Comparison of ENCODE assay signal across 9 cellular contexts in genomic region chr7:100477871-100478248, GRCh38. TPM values are rescaled to one million over a fixed set of nuclear protein-coding genes. Genes with fewer than 3 reads are reported as not detected.
DNase-seq lines count a peak whose midpoint lies in the region; ATAC-seq and TF ChIP-seq lines count a peak whose summit lies in the region.
"Had no signal": no experiment of that assay in that cellular context is flagged by ENCODE, and none has a peak within 500 bp of the region (broad histone marks: within the 10 kb centered on the region; RNA-seq: fewer than 3 reads in every experiment).

No MANE protein-coding gene starts in this region.

- intact Hi-C loops in heart left ventricle (cut with DNase I) (loop anchor here in 4 of 10 donors (2.0 to 10.0 kb wide), 4 partner anchors 61 to 377 kb away; partner anchors contain the start of genes GIGYF1 (in 2 of the 4), AGFG2 (in 1 of the 4) and SLC12A9 (in 1 of the 4)), cardiac septum (cut with DNase I) (no loop called here), breast epithelium (cut with DNase I; ENCODE audit: low total_unique reads) (loop anchor here (5.0 kb wide), 1 partner anchor 209 kb away; no protein-coding TSS in a partner anchor), vagina (cut with DNase I) (loop anchor here (10.0 kb wide), 1 partner anchor 197 kb away; the partner anchor contains the start of gene GNB2)

- peak overlapping the region; percentile 34 to 99 (median 96) for H3K27ac ChIP-seq in heart left ventricle
- H3K27ac ChIP-seq in breast epithelium = peak overlapping the region; percentile 94 to 95
- H3K27ac ChIP-seq in vagina = peak overlapping the region; percentile 92

- H3K36me3 ChIP-seq in heart left ventricle = peaks cover 0 to 20% (median 17%) of the 10 kb centered on the region in 9 donors
- no peaks in the 10 kb centered on the region for H3K36me3 ChIP-seq in breast epithelium
- H3K36me3 ChIP-seq in vagina = peaks cover 0 to 14% of the 10 kb centered on the region in 2 donors

- TF ChIP-seq CTCF in heart left ventricle (IDR thresholded peaks at IDR 0.05) = no peak
- no peak for TF ChIP-seq CTCF in breast epithelium (IDR thresholded peaks at IDR 0.05)
- TF ChIP-seq CTCF in mesothelial cell of epicardium (IDR thresholded peaks at IDR 0.05; ENCODE audit: unreplicated experiment) = no peak
- no peak for TF ChIP-seq CTCF in vagina (IDR thresholded peaks at IDR 0.05)

- POLR2A ChIA-PET in HEK293T (lab: Yijun Ruan, JAX) = interaction anchor here (0.6 to 1.9 kb wide), 4 partner anchors 9 to 82 kb away, joined by 3 to 7 read pairs (median 4); no protein-coding TSS in a partner anchor

- H3K9me3 ChIP-seq in heart left ventricle = no peaks in the 10 kb centered on the region
- H3K9me3 ChIP-seq in breast epithelium = no peaks in the 10 kb centered on the region
- no peaks in the 10 kb centered on the region for H3K9me3 ChIP-seq in vagina

- CTCF ChIA-PET in HEK293T (lab: Yijun Ruan, JAX) = interaction anchor here (1.0 kb wide), 1 partner anchor 81 kb away, joined by 3 read pairs; no protein-coding TSS in a partner anchor

- H3K27ac Mint-ChIP-seq in mesothelial cell of epicardium = peak overlapping the region; percentile 82

- peaks cover 4% of the 10 kb centered on the region for H3K36me3 Mint-ChIP-seq in mesothelial cell of epicardium

- 3 to 13% (median 6%) methylated on average over 7 to 16 of the region's 16 CpGs for WGBS in heart left ventricle, 4 donors

- H3K4me1 Mint-ChIP-seq in mesothelial cell of epicardium = peaks cover 32% of the 10 kb centered on the region

- H3K27me3 Mint-ChIP-seq in mesothelial cell of epicardium (ENCODE audit: low read depth) = no peaks in the 10 kb centered on the region

- peak overlapping the region; percentile 88 for H3K4me3 Mint-ChIP-seq in mesothelial cell of epicardium

- H3K4me1 ChIP-seq in heart left ventricle = peaks cover 0 to 64% (median 50%) of the 10 kb centered on the region in 12 donors
- H3K4me1 ChIP-seq in breast epithelium = peaks cover 11 to 14% of the 10 kb centered on the region in 2 donors
- H3K4me1 ChIP-seq in vagina = peaks cover 64% of the 10 kb centered on the region

- no peak for ATAC-seq in heart left ventricle
- ATAC-seq in HG02759 (IDR thresholded peaks at IDR 0.05; ENCODE audit: unreplicated experiment) = no peak

- TF ChIP-seq POLR2A in heart left ventricle (IDR thresholded peaks at IDR 0.05) (no peak), breast epithelium (IDR thresholded peaks at IDR 0.05) (no peak), vagina (IDR thresholded peaks at IDR 0.05) (no peak)

- H3K4me3 ChIP-seq in heart left ventricle (peak overlapping the region; percentile 66 to 100 (median 98)), breast epithelium (peak overlapping the region; percentile 94 to 96 (median 95)), vagina (peak overlapping the region; percentile 88 to 92)

- H3K27me3 ChIP-seq in heart left ventricle = no peaks in the 10 kb centered on the region
- H3K27me3 ChIP-seq in breast epithelium = no peaks in the 10 kb centered on the region
- H3K27me3 ChIP-seq in vagina = no peaks in the 10 kb centered on the region

- DNase-seq in heart left ventricle = peak in 1 of 5 donors; percentile 65
- DNase-seq in cardiac septum (ENCODE audit: low spot score) = no peak
- DNase-seq in breast epithelium (ENCODE audit: low spot score in 2 of 2) = no peak
- DNase-seq in mesothelial cell of epicardium (ENCODE audit: low spot score in 2 of 2, unreplicated experiment in 2 of 2) = no peak
- no peak for DNase-seq in vagina (ENCODE audit: extremely low spot score in 2 of 2)
- DNase-seq in NCI-H748 (lab: John Stamatoyannopoulos, UW; ENCODE audit: unreplicated experiment) = no peak
- no peak for DNase-seq in HEK293T (ENCODE audit: extremely low spot score)
- DNase-seq: kidney glomerular epithelial cell had no signal

- no peaks in the 10 kb centered on the region for H3K9me3 Mint-ChIP-seq in mesothelial cell of epicardium

TF ChIP-seq in HEK293T, 16 proteins besides CTCF, POLR2A, EP300 and RAD21:
- TF ChIP-seq FOXA1 (IDR thresholded peaks at IDR 0.05) = no peak
- no peak for TF ChIP-seq TARDBP (IDR thresholded peaks at IDR 0.05)
- no peak for TF ChIP-seq FOXM1 (IDR thresholded peaks at IDR 0.05; ENCODE audit: borderline replicate concordance)
- no peak for TF ChIP-seq NFRKB (IDR thresholded peaks at IDR 0.05)
- no peak for TF ChIP-seq ARNT (IDR thresholded peaks at IDR 0.05)
- no peak for TF ChIP-seq FOXK2 (IDR thresholded peaks at IDR 0.05)
- TF ChIP-seq LEF1 (IDR thresholded peaks at IDR 0.05; ENCODE audit: borderline replicate concordance) = no peak
TF ChIP-seq in HEK293T: peak in this region for 0.

RNA-seq across cellular contexts. Expression of gene TSC22D4, which starts 1.2 kb away (rescaled TPM):
- 10 to 100 TPM; 41.8 to 55.5 (median 49.0) TPM for total RNA-seq in heart left ventricle
- polyA plus RNA-seq in heart left ventricle = 10 to 100 TPM; 42.2 to 47.0 TPM
- total RNA-seq in cardiac septum = 35.0 TPM
- total RNA-seq in breast epithelium = 10 to 100 TPM; 17.0 to 23.7 (median 19.7) TPM
- total RNA-seq in mesothelial cell of epicardium = 50.5 to 52.7 TPM (median 52.4 TPM) in 3 replicates
- 34.6 TPM for total RNA-seq in vagina

RNA-seq across cellular contexts. Expression of gene NYAP1, which starts 5.9 kb away (rescaled TPM):
- total RNA-seq in heart left ventricle = 1 to 10 TPM in 1 of 9 donors, under 1 TPM in 5, not detected in 3; 0.16 to 1.1 (median 0.35) TPM
- polyA plus RNA-seq in heart left ventricle = under 1 TPM; 0.42 to 0.50 TPM
- total RNA-seq in cardiac septum = 0.22 TPM
- under 1 TPM; 0.48 to 0.66 (median 0.59) TPM for total RNA-seq in breast epithelium
- total RNA-seq in mesothelial cell of epicardium = 8.2 to 8.5 TPM (median 8.4 TPM) in 3 replicates
- 3.9 TPM for total RNA-seq in vagina

RNA-seq across cellular contexts. Expression of gene SPACDR, which starts 13.8 kb away (rescaled TPM):
- total RNA-seq in heart left ventricle (under 1 TPM in 5 of 9 donors, not detected in 4; 0.27 to 0.77 (median 0.39) TPM), cardiac septum (1.1 TPM), breast epithelium (not detected), mesothelial cell of epicardium (2.0 to 3.6 TPM (median 3.3 TPM) in 3 replicates), vagina (not detected)
- polyA plus RNA-seq in heart left ventricle = under 1 TPM; 0.61 to 0.78 TPM

RNA-seq across cellular contexts. Expression of gene PPP1R35, which starts 41.6 kb away (rescaled TPM):
- total RNA-seq in heart left ventricle (10 to 100 TPM in 8 of 9 donors, 1 to 10 TPM in 1; 9.6 to 26.8 (median 12.4) TPM), cardiac septum (15.7 TPM), breast epithelium (10 to 100 TPM; 14.1 to 42.6 (median 32.6) TPM), mesothelial cell of epicardium (25.7 to 29.3 TPM (median 26.6 TPM) in 3 replicates), vagina (24.6 TPM)
- 10 to 100 TPM; 17.7 to 28.4 TPM for polyA plus RNA-seq in heart left ventricle

RNA-seq across cellular contexts. Expression of gene MEPCE, which starts 48.2 kb away (rescaled TPM):
- 10 to 100 TPM; 15.8 to 30.3 (median 21.5) TPM for total RNA-seq in heart left ventricle
- 10 to 100 TPM; 14.6 to 24.5 TPM for polyA plus RNA-seq in heart left ventricle
- 19.7 TPM for total RNA-seq in cardiac septum
- 10 to 100 TPM; 26.5 to 41.4 (median 40.6) TPM for total RNA-seq in breast epithelium
- 34.7 to 38.5 TPM (median 38.4 TPM) in 3 replicates for total RNA-seq in mesothelial cell of epicardium
- 38.3 TPM for total RNA-seq in vagina
